Comparison of ENCODE assay signal across 32 cellular contexts in the genomic region with DNA sequence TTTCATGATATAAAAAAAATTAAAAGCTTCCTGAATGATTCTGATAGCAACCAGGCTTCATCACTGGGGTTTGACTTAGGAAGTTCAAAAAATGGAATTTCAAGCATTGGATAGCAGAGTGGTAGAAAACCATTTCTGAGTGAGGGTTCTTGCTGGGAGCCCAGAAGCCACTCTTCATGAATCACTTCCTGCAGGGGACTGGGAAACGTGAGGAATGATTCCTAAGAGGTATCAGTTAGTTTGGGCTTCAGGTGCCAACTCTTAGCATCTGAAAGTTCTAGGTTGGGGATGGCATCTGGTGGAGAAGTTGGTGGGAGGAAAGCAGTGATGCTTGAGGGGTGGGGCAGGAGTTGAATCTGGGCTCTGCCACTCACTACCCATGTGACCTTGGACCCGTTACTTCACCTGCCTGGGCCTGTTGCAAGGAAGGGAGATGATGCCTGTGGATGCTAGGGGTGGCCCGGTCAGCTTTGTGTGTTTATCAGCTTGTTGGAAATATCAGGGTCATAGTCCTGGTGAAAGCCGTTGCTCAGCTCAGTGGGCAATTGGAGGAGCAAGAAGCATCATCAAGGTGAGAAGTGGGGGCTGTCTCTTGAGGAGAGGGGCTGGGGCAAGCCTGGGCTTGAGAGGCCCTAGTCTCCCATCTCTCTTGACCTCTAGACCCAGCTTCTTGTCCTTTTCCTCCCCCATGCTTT. TPM values are rescaled to one million over a fixed set of nuclear protein-coding genes. Genes with fewer than 3 reads are reported as not detected.
DNase-seq lines count a peak whose midpoint lies in the region; ATAC-seq and TF ChIP-seq lines count a peak whose summit lies in the region.
"Had no signal": no experiment of that assay in that cellular context is flagged by ENCODE, and none has a peak within 500 bp of the region (broad histone marks: within the 10 kb centered on the region; RNA-seq: fewer than 3 reads in every experiment).

No MANE protein-coding gene starts in this region.

- no peak overlapping the region for H3K4me3 ChIP-seq in colonic mucosa
- no peak overlapping the region for H3K4me3 ChIP-seq in right atrium auricular region
- H3K4me3 ChIP-seq: esophagus squamous epithelium, gastroesophageal sphincter, lung, mucosa of descending colon, pancreas, thyroid gland had no signal

- TF ChIP-seq CTCF in colonic mucosa (IDR thresholded peaks at IDR 0.05) (no peak), osteocyte (IDR thresholded peaks at IDR 0.05) (no peak), right atrium auricular region (IDR thresholded peaks at IDR 0.05) (no peak)

- H3K4me3 Mint-ChIP-seq in osteocyte (ENCODE audit: unreplicated experiment): no peak overlapping the region
- H3K4me3 Mint-ChIP-seq in natural killer cell treated with Interleukin-12 subunit alpha and Interleukin-12 subunit beta and Interleukin-15 and Interleukin-18, amount 100 ng/mL, for 72 hours: no peak overlapping the region
- H3K4me3 Mint-ChIP-seq: activated B cell treated with CpG ODN at 0.5 μM for 24 hours; activated CD4-positive, alpha-beta T cell treated with anti-CD3 and anti-CD28 coated beads, Interleukin-2, amount 10 ng/mL, durations not matched to agents 7 days and 5 days; activated naive CD8-positive, alpha-beta T cell treated with anti-CD3 and anti-CD28 coated beads, Interleukin-2, amount 10 ng/mL, durations not matched to agents 7 days and 5 days; activated T-cell treated with anti-CD3 and anti-CD28 coated beads, Interleukin-2, amount 50 U/mL, for 24 hours; nephron progenitor cell; stimulated activated naive CD8-positive, alpha-beta T cell treated with anti-CD3 and anti-CD28 coated beads, Interleukin-15, amount 100 ng/mL, for 72 hours had no signal

- ATAC-seq in natural killer cell treated with Interleukin-12 subunit alpha and Interleukin-12 subunit beta and Interleukin-15 and Interleukin-18, amount 100 ng/mL, for 72 hours: no peak
- ATAC-seq: stimulated activated naive CD8-positive, alpha-beta T cell treated with anti-CD3 and anti-CD28 coated beads, Interleukin-15, amount 100 ng/mL, for 72 hours had no signal

- H3K27me3 Mint-ChIP-seq in osteocyte (ENCODE audit: unreplicated experiment): peaks cover 1% of the 10 kb centered on the region
- peaks cover 13 to 20% of the 10 kb centered on the region in 2 donors for H3K27me3 Mint-ChIP-seq in natural killer cell treated with Interleukin-12 subunit alpha and Interleukin-12 subunit beta and Interleukin-15 and Interleukin-18, amount 100 ng/mL, for 72 hours

- DNase-seq in Daoy (ENCODE audit: low read depth) (peak; percentile 39), M059J (ENCODE audit: low read depth) (peak; percentile 64), colonic mucosa (no peak), osteocyte (ENCODE audit: extremely low spot score, unreplicated experiment) (no peak), right atrium auricular region (ENCODE audit: low spot score) (no peak), pons (ENCODE audit: low spot score) (no peak)
- DNase-seq in natural killer cell treated with Interleukin-12 subunit alpha and Interleukin-12 subunit beta and Interleukin-15 and Interleukin-18, amount 100 ng/mL, for 72 hours (ENCODE audit: low spot score): no peak
- DNase-seq in stimulated activated CD4-positive, alpha-beta T cell treated with anti-CD3 and anti-CD28 coated beads, Interleukin-2, amount 100 ng/mL, for 48 hours: no peak
- DNase-seq: activated B cell treated with CpG ODN at 0.5 μM for 24 hours; activated CD4-positive, alpha-beta T cell treated with anti-CD3 and anti-CD28 coated beads, Interleukin-2, amount 10 ng/mL, durations not matched to agents 7 days and 5 days; activated gamma-delta T cell; activated naive CD8-positive, alpha-beta T cell treated with anti-CD3 and anti-CD28 coated beads, Interleukin-2, amount 10 ng/mL, durations not matched to agents 7 days and 5 days; activated T-cell treated with anti-CD3 and anti-CD28 coated beads, Interleukin-2, amount 50 U/mL, for 24 hours; C1 segment of cervical spinal cord; central memory CD4-positive, alpha-beta T cell; DMS153; esophagus squamous epithelium; left cardiac atrium; NCI-H1105; NCI-H187 treated with DMSO at 0.1 percent for 48 hours; NCI-H2171; nephron progenitor cell; pancreas; retina; stimulated activated CD4-positive, alpha-beta T cell treated with anti-CD3 and anti-CD28 coated beads, Interleukin-1b, Interleukin-23, amount 100 ng/mL, for 48 hours; stimulated activated CD8-positive, alpha-beta memory T cell treated with anti-CD3 and anti-CD28 coated beads, Interleukin-4, amount 100 ng/mL, for 48 hours; stimulated activated naive CD8-positive, alpha-beta T cell treated with anti-CD3 and anti-CD28 coated beads, Interleukin-15, amount 100 ng/mL, for 72 hours; thyroid gland had no signal

- H3K27me3 ChIP-seq in colonic mucosa (no peaks in the 10 kb centered on the region), right atrium auricular region (no peaks in the 10 kb centered on the region)
- H3K27me3 ChIP-seq: esophagus squamous epithelium, gastroesophageal sphincter, pancreas, thyroid gland had no signal

- no peaks in the 10 kb centered on the region for H3K9me3 Mint-ChIP-seq in osteocyte (ENCODE audit: unreplicated experiment)
- no peaks in the 10 kb centered on the region for H3K9me3 Mint-ChIP-seq in natural killer cell treated with Interleukin-12 subunit alpha and Interleukin-12 subunit beta and Interleukin-15 and Interleukin-18, amount 100 ng/mL, for 72 hours
- H3K9me3 Mint-ChIP-seq: activated B cell treated with CpG ODN at 0.5 μM for 24 hours; activated CD4-positive, alpha-beta T cell treated with anti-CD3 and anti-CD28 coated beads, Interleukin-2, amount 10 ng/mL, durations not matched to agents 7 days and 5 days; activated naive CD8-positive, alpha-beta T cell treated with anti-CD3 and anti-CD28 coated beads, Interleukin-2, amount 10 ng/mL, durations not matched to agents 7 days and 5 days; activated T-cell treated with anti-CD3 and anti-CD28 coated beads, Interleukin-2, amount 50 U/mL, for 24 hours; nephron progenitor cell; stimulated activated naive CD8-positive, alpha-beta T cell treated with anti-CD3 and anti-CD28 coated beads, Interleukin-15, amount 100 ng/mL, for 72 hours had no signal

- H3K27ac Mint-ChIP-seq in osteocyte (ENCODE audit: unreplicated experiment): peak overlapping the region; percentile 95
- no peak overlapping the region for H3K27ac Mint-ChIP-seq in natural killer cell treated with Interleukin-12 subunit alpha and Interleukin-12 subunit beta and Interleukin-15 and Interleukin-18, amount 100 ng/mL, for 72 hours
- H3K27ac Mint-ChIP-seq: activated B cell treated with CpG ODN at 0.5 μM for 24 hours; activated CD4-positive, alpha-beta T cell treated with anti-CD3 and anti-CD28 coated beads, Interleukin-2, amount 10 ng/mL, durations not matched to agents 7 days and 5 days; activated naive CD8-positive, alpha-beta T cell treated with anti-CD3 and anti-CD28 coated beads, Interleukin-2, amount 10 ng/mL, durations not matched to agents 7 days and 5 days; activated T-cell treated with anti-CD3 and anti-CD28 coated beads, Interleukin-2, amount 50 U/mL, for 24 hours; nephron progenitor cell; stimulated activated naive CD8-positive, alpha-beta T cell treated with anti-CD3 and anti-CD28 coated beads, Interleukin-15, amount 100 ng/mL, for 72 hours had no signal

- H3K4me1 ChIP-seq in colonic mucosa: peaks cover 3% of the 10 kb centered on the region
- H3K4me1 ChIP-seq in right atrium auricular region: no peaks in the 10 kb centered on the region
- H3K4me1 ChIP-seq: pancreas, thyroid gland had no signal

- no peaks in the 10 kb centered on the region for H3K9me3 ChIP-seq in colonic mucosa
- H3K9me3 ChIP-seq in right atrium auricular region: no peaks in the 10 kb centered on the region
- H3K9me3 ChIP-seq: esophagus squamous epithelium, gastroesophageal sphincter, mucosa of descending colon, pancreas, thyroid gland had no signal

- peaks cover 37% of the 10 kb centered on the region for H3K4me1 Mint-ChIP-seq in osteocyte (ENCODE audit: unreplicated experiment)
- peaks cover 0 to 9% of the 10 kb centered on the region in 2 donors for H3K4me1 Mint-ChIP-seq in natural killer cell treated with Interleukin-12 subunit alpha and Interleukin-12 subunit beta and Interleukin-15 and Interleukin-18, amount 100 ng/mL, for 72 hours (ENCODE audit: low read depth in 2 of 2)
- H3K4me1 Mint-ChIP-seq: activated B cell treated with CpG ODN at 0.5 μM for 24 hours had no signal

- H3K9ac ChIP-seq in colonic mucosa (ENCODE audit: low read depth in 2 of 2, low read length in 2 of 2): no peak overlapping the region

- H3K27ac ChIP-seq in colonic mucosa: peak overlapping the region; percentile 39
- no peak overlapping the region for H3K27ac ChIP-seq in right atrium auricular region
- H3K27ac ChIP-seq: pancreas had no signal

- H3K36me3 Mint-ChIP-seq in osteocyte (ENCODE audit: unreplicated experiment): no peaks in the 10 kb centered on the region
- no peaks in the 10 kb centered on the region for H3K36me3 Mint-ChIP-seq in natural killer cell treated with Interleukin-12 subunit alpha and Interleukin-12 subunit beta and Interleukin-15 and Interleukin-18, amount 100 ng/mL, for 72 hours
- H3K36me3 Mint-ChIP-seq: activated naive CD8-positive, alpha-beta T cell treated with anti-CD3 and anti-CD28 coated beads, Interleukin-2, amount 10 ng/mL, durations not matched to agents 7 days and 5 days had no signal

- intact Hi-C loops in colonic mucosa (cut with DNase I): no loop called here

- H3K36me3 ChIP-seq in colonic mucosa (no peaks in the 10 kb centered on the region), right atrium auricular region (no peaks in the 10 kb centered on the region)
- H3K36me3 ChIP-seq: esophagus squamous epithelium, gastroesophageal sphincter, pancreas, thyroid gland had no signal

RNA-seq across cellular contexts. Expression of a gene that starts 37.0 kb away (rescaled TPM):
- total RNA-seq in Daoy (2014; rRNA removed; shearing (Covaris generic)): 0.97 and 1.0 TPM in 2 replicates
- total RNA-seq in M059J (2014; rRNA removed; shearing (Covaris generic)): 1.2 and 1.3 TPM in 2 replicates
- total RNA-seq in colonic mucosa (1 to 10 TPM; 5.3 to 7.3 TPM), osteocyte (0.31 and 0.35 TPM in 2 replicates), right atrium auricular region (1 to 10 TPM; 1.2 to 7.7 TPM)
- not detected for total RNA-seq in natural killer cell treated with Interleukin-12 subunit alpha and Interleukin-12 subunit beta and Interleukin-15 and Interleukin-18, amount 100 ng/mL, for 72 hours
- total RNA-seq: activated B cell treated with CpG ODN at 0.5 μM for 24 hours; activated CD4-positive, alpha-beta T cell treated with anti-CD3 and anti-CD28 coated beads, Interleukin-2, amount 10 ng/mL, durations not matched to agents 7 days and 5 days; SK-MEL-5 had no signal

Comparison
In these comparisons a context has a peak if more than half of its experiments do, and no peak if none do; other contexts are left out.
1. DNase-seq: peak in Daoy (single experiment) and M059J (single experiment); none in colonic mucosa (single experiment), osteocyte (single experiment), right atrium auricular region (single experiment), natural killer cell treated with Interleukin-12 subunit alpha and Interleukin-12 subunit beta and Interleukin-15 and Interleukin-18, amount 100 ng/mL, for 72 hours (single experiment), pons (single experiment) and stimulated activated CD4-positive, alpha-beta T cell treated with anti-CD3 and anti-CD28 coated beads, Interleukin-2, amount 100 ng/mL, for 48 hours (0 of 2).